16 cellular contexts compared by ENCODE assay signal in genomic region chr7:28125381-28126046, GRCh38. TPM values are rescaled to one million over a fixed set of nuclear protein-coding genes. Genes with fewer than 3 reads are reported as not detected.
DNase-seq lines count a peak whose midpoint lies in the region; ATAC-seq, FAIRE-seq and TF ChIP-seq lines count a peak whose summit lies in the region.
"Had no signal": no experiment of that assay in that cellular context is flagged by ENCODE, and none has a peak within 500 bp of the region (broad histone marks: within the 10 kb centered on the region; RNA-seq: fewer than 3 reads in every experiment).

No MANE protein-coding gene starts in this region.

- H3K9me3 ChIP-seq in right cardiac atrium (ENCODE audit: control insufficient read depth, low read length) (no peaks in the 10 kb centered on the region), H1 (ENCODE audit: insufficient read depth in 2 of 2, low read depth in 1 of 2, low read length in 1 of 2) (no peaks in the 10 kb centered on the region), MG63 (no peaks in the 10 kb centered on the region)
- H3K9me3 ChIP-seq: heart right ventricle had no signal

- H3K23ac ChIP-seq in H1 (ENCODE audit: insufficient read length), result no peak overlapping the region

- peak overlapping the region; percentile 18 to 52; a peak in 3 of 4 replicates for H3K4me2 ChIP-seq in H1 (ENCODE audit: insufficient read depth in 1 of 2, low read depth in 2 of 2, low read length in 2 of 2)

- 0 out of 2 replicates have a peak overlapping the region, but pooled peaks have one; percentile 1 for H2BK5ac ChIP-seq in H1 (ENCODE audit: low read depth, low read length)

- H3K27me3 Mint-ChIP-seq in natural killer cell (ENCODE audit: low read depth in 2 of 2), result no peaks in the 10 kb centered on the region

- H2BK15ac ChIP-seq in H1 (ENCODE audit: low read length), result no peak overlapping the region

- peaks cover 9% of the 10 kb centered on the region for H3K4me1 ChIP-seq in right cardiac atrium (ENCODE audit: control insufficient read depth, insufficient read depth, low read length)
- peaks cover 6 to 12% (median 8%) of the 10 kb centered on the region in 4 experiments for H3K4me1 ChIP-seq in H1 (replicated peaks in 1 of 4; ENCODE audit: control insufficient read depth in 3 of 4, insufficient read depth in 4 of 4, low read length in 3 of 4)

- H2BK12ac ChIP-seq in H1 (ENCODE audit: low read depth, low read length), result peak overlapping the region; percentile 32

- intact Hi-C loops in Right ventricle myocardium superior (cut with DNase I) (no loop called here), right cardiac atrium (cut with DNase I) (no loop called here), natural killer cell (cut with micrococcal nuclease) (no loop called here)

- no peak overlapping the region for H2AFZ ChIP-seq in H1 (ENCODE audit: low read length)

- H3K9ac ChIP-seq in H1 (replicated peaks in 1 of 4; ENCODE audit: extremely low read depth in 1 of 4, low read depth in 3 of 4, low read length in 3 of 4), result no peak overlapping the region

- H3K4me3 Mint-ChIP-seq in natural killer cell, result no peak overlapping the region

- H4K8ac ChIP-seq in H1 (ENCODE audit: extremely low read depth, insufficient read depth, low read length), result no peak overlapping the region

- peak overlapping the region; percentile 20 to 71 for H3K27ac Mint-ChIP-seq in natural killer cell

- H3K36me3 ChIP-seq in H1 (ENCODE audit: control insufficient read depth in 2 of 4, insufficient read depth in 4 of 4, low read length in 3 of 4) (no peaks in the 10 kb centered on the region), MG63 (peaks cover 1% of the 10 kb centered on the region)
- H3K36me3 ChIP-seq: cardiac muscle cell, heart right ventricle had no signal

- no peak overlapping the region for H3K18ac ChIP-seq in H1 (ENCODE audit: extremely low read depth, low read length)

- CTCF ChIA-PET in H1 (lab: Charles Lee; ENCODE audit: partially characterized antibody), result interaction anchor here (0.6 to 1.1 kb wide), 3 partner anchors 189 to 1306 kb away, joined by 3 read pairs; no protein-coding TSS in a partner anchor

- H2BK120ac ChIP-seq in H1 (replicated peaks; ENCODE audit: low read depth, low read length), result no peak overlapping the region

- H3K79me2 ChIP-seq in H1 (ENCODE audit: control insufficient read depth in 1 of 2, insufficient read depth in 2 of 2, low read length in 2 of 2), result no peaks in the 10 kb centered on the region

- H3K4ac ChIP-seq in H1 (replicated peaks; ENCODE audit: insufficient read length, low read depth, low read length), result no peak overlapping the region

- POLR2A ChIA-PET in H1 (lab: Charles Lee; ENCODE audit: partially characterized antibody), result interaction anchor here (1.4 kb wide), 1 partner anchor 12 kb away, joined by 3 read pairs; no protein-coding TSS in a partner anchor

- TF ChIP-seq RAD21 in H1 (IDR thresholded peaks at IDR 0.05 in 1 of 2, conservative IDR thresholded peaks at IDR 0.05 in 1 of 2; ENCODE audit: low read depth in 2 of 2, low read length in 2 of 2), result no peak

- no peak overlapping the region for H4K91ac ChIP-seq in H1 (replicated peaks; ENCODE audit: insufficient read length, low read length)

- H3K27me3 ChIP-seq in right cardiac atrium (ENCODE audit: control insufficient read depth, insufficient read depth) (no peaks in the 10 kb centered on the region), H1 (replicated peaks in 1 of 4; ENCODE audit: control insufficient read depth in 3 of 4, extremely low read depth in 1 of 4, insufficient read depth in 3 of 4, low read length in 3 of 4) (peaks cover 0 to 10% (median under 1%) of the 10 kb centered on the region in 4 experiments; a peak in 4 of 7 replicates), MG63 (no peaks in the 10 kb centered on the region)
- H3K27me3 ChIP-seq: cardiac muscle cell, heart right ventricle had no signal

- no peaks in the 10 kb centered on the region for H3K23me2 ChIP-seq in H1 (ENCODE audit: low read depth, low read length)

- H3K14ac ChIP-seq in H1 (ENCODE audit: insufficient read length), result no peak overlapping the region

- no peak for TF ChIP-seq EP300 in H1 (IDR thresholded peaks at IDR 0.05; ENCODE audit: borderline replicate concordance in 1 of 2, low read depth in 2 of 2, low read length in 2 of 2)

- 90% methylated on average over 3 of the region's 3 CpGs for WGBS in right cardiac atrium
- 39% methylated on average over 3 of the region's 3 CpGs; no CpG with 5 or more reads in 1 of the 2 experiments for WGBS in H1 (ENCODE audit: extremely low coverage in 1 of 2, insufficient coverage in 1 of 2, insufficient read length in 1 of 2, insufficient replicate concordance in 2 of 2, low coverage in 1 of 2, low lambda C conversion rate in 2 of 2, missing lambda C conversion rate in 1 of 2), 2 experiments

- TF ChIP-seq CTCF in H1 (IDR thresholded peaks at IDR 0.05; ENCODE audit: control extremely low read depth in 1 of 3, insufficient read depth in 1 of 3, low read depth in 1 of 3, low read length in 3 of 3) (no peak), natural killer cell (IDR thresholded peaks at IDR 0.05) (no peak)

- DNase-seq in Right ventricle myocardium superior (no peak), right cardiac atrium (no peak), H1 (ENCODE audit: low read depth in 1 of 2, low spot score in 2 of 2) (no peak), natural killer cell (no peak), NCI-H1105 (lab: John Stamatoyannopoulos, UW) (no peak), MG63 (no peak)
- DNase-seq: activated effector memory CD4-positive, alpha-beta T cell treated with anti-CD3 and anti-CD28 coated beads, Interleukin-2, amount 50 U/mL, for 16 hours; GDM1; heart right ventricle; left colon; NCI-H187 treated with DMSO at 0.1 percent for 48 hours had no signal

- no peak overlapping the region for H4K5ac ChIP-seq in H1 (ENCODE audit: insufficient read length, low read depth, low read length)

- H3K36me3 Mint-ChIP-seq in natural killer cell, result no peaks in the 10 kb centered on the region

- ATAC-seq in Right ventricle myocardium superior (ENCODE audit: poor library complexity), result peak; percentile 14
- no peak for ATAC-seq in right cardiac atrium
- no peak for ATAC-seq in natural killer cell
- no peak for ATAC-seq in SK-N-SH treated with all-trans-retinoic acid at 6 μM for 48 hours
- no peak for ATAC-seq in GM19397 (IDR thresholded peaks at IDR 0.05; ENCODE audit: unreplicated experiment)
- ATAC-seq: left colon had no signal

- H3K4me3 ChIP-seq in right cardiac atrium (ENCODE audit: low read length) (no peak overlapping the region), H1 (ENCODE audit: extremely low read depth in 1 of 4, insufficient read depth in 2 of 4, low read depth in 3 of 4, low read length in 4 of 4) (peak overlapping the region in 1 of 4 experiments; percentile 8; a peak in 1 of 8 replicates), MG63 (no peak overlapping the region)
- H3K4me3 ChIP-seq: cardiac muscle cell, heart right ventricle had no signal

- H3K27ac ChIP-seq in right cardiac atrium (ENCODE audit: low read length) (no peak overlapping the region), H1 (ENCODE audit: low read depth, low read length) (no peak overlapping the region)
- H3K27ac ChIP-seq: cardiac muscle cell, heart right ventricle, VCaP had no signal

- H2AK5ac ChIP-seq in H1 (ENCODE audit: low read depth, low read length), result peak overlapping the region; percentile 54; the same call in 1 of the 2 replicates

- H3K79me1 ChIP-seq in H1 (ENCODE audit: low read depth, low read length), result peaks cover 3% of the 10 kb centered on the region; the same call in 1 of the 2 replicates

- H3K56ac ChIP-seq in H1 (replicated peaks; ENCODE audit: insufficient read length, low read depth, low read length), result no peak overlapping the region

- peak; percentile 66 for FAIRE-seq in H1 (lab: Jason Lieb, UNC)
- FAIRE-seq: A204.1 had no signal

- peak overlapping the region; percentile 11; the same call in 1 of the 2 replicates for H2BK20ac ChIP-seq in H1 (ENCODE audit: low read length)

- H3K9me3 Mint-ChIP-seq in natural killer cell, result no peaks in the 10 kb centered on the region

- H3K4me1 Mint-ChIP-seq in natural killer cell, result peaks cover 83 to 87% of the 10 kb centered on the region in 2 donors

- H4K20me1 ChIP-seq in H1 (replicated peaks in 1 of 2; ENCODE audit: control insufficient read depth in 1 of 2, insufficient read depth in 2 of 2, low read length in 2 of 2), result no peaks in the 10 kb centered on the region

- TF ChIP-seq POLR2A in H1 (IDR thresholded peaks at IDR 0.05; ENCODE audit: control extremely low read depth in 1 of 2, low read depth in 2 of 2, low read length in 2 of 2), result no peak

TF ChIP-seq in H1, 55 proteins besides CTCF, POLR2A, EP300 and RAD21 (continues in another document):
- TF ChIP-seq POU5F1 (IDR thresholded peaks at IDR 0.05; ENCODE audit: low read depth, low read length) (no peak), HDAC2 (IDR thresholded peaks at IDR 0.05; ENCODE audit: borderline replicate concordance in 1 of 2, low read depth in 2 of 2, low read length in 2 of 2) (no peak), RBBP5 (IDR thresholded peaks at IDR 0.05; ENCODE audit: borderline replicate concordance, low read depth, low read length) (no peak)

TF ChIP-seq in SK-N-SH treated with all-trans-retinoic acid at 6 μM for 48 hours, 23 proteins besides CTCF, POLR2A, EP300 and RAD21 (continues in another document):
- no peak for TF ChIP-seq CREB5 (CRISPR knock-in tag; IDR thresholded peaks at IDR 0.05; ENCODE audit: low read depth)
- TF ChIP-seq GLIS3 (CRISPR knock-in tag; IDR thresholded peaks at IDR 0.05), result no peak

RNA-seq across cellular contexts. Expression of gene JAZF1, which starts 55.1 kb away (rescaled TPM):
- total RNA-seq in Right ventricle myocardium superior (22.1 TPM), right cardiac atrium (10 to 100 TPM; 19.9 to 27.4 (median 25.4) TPM), natural killer cell (10 to 100 TPM; 82.5 to 89.7 (median 87.6) TPM)
- polyA plus RNA-seq in right cardiac atrium (12.9 TPM), H1 (2011; rRNA removed) (2.6 and 4.9 TPM in 2 replicates)
- 21.8 and 26.5 TPM in 2 replicates for total RNA-seq in H1 (2021; fragmentation: NEBNext Ultra II Directional; extraction: Animal tissue kit (Norgen Biotek cat#: 25700))
- 3.1 TPM for polyA plus RNA-seq in H1 (2011; cell fraction: cytosol; rRNA removed)
- polyA plus RNA-seq in H1 (2011; cell fraction: nucleus; rRNA removed), result 8.9 TPM
- polyA plus RNA-seq in H1 (2012, experiment 1 of 2), result 8.8 to 13.2 TPM (median 12.8 TPM) in 4 replicates
- polyA plus RNA-seq in H1 (2012, experiment 2 of 2), result 3.2 TPM
- polyA plus RNA-seq in H1 (2013, experiment 1 of 2), result 17.8 TPM
- polyA plus RNA-seq in H1 (2013, experiment 2 of 2), result 17.6 TPM
- polyA minus RNA-seq in H1 (2011; rRNA and poly(A)+ RNA removed), result 6.1 and 8.4 TPM in 2 replicates
- 7.7 TPM for polyA minus RNA-seq in H1 (2011; cell fraction: cytosol; rRNA and poly(A)+ RNA removed)
- 14.0 TPM for polyA minus RNA-seq in H1 (2011; cell fraction: nucleus; rRNA and poly(A)+ RNA removed)
- 5.7 and 7.6 TPM in 2 replicates for total RNA-seq in MG63 (2014; rRNA removed; shearing (Covaris generic); ENCODE audit: low replicate concordance)
